ENCODE assay signal across 8 cellular contexts in the genomic region with DNA sequence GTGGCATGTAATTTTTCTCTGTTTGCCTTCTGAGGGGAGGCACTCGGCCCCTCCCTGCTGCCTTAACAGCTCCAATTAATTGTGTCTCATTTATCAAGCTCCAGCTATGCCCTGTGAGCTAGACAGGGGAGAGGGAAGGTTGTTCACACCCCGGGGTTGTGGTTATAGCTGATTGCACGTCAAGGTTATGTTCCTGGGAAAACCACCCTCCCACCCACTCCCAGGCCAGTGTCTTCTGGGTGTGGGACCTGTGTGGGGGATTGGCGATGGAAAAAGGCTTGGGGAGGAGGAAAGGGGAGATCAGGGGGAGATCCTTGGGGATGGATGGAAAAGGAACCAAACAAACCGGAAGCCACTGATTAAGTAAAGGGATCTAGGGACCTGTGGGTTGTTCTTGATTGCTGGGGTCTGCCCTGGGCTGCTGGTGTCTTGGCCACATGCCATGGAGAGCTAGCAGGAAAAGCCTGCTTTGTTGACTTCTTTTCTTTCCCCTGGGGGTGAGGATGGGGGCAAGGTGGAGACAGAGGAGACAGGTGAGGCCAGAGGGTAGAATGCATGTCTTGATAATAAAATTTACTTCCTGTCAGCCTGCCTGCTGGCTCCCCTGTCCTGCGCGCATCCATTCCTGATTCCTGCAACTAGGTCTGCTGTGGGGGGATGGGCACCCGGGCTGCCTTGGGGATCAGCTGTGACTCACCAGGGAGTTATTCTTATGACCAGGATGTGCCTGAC. TPM values are rescaled to one million over a fixed set of nuclear protein-coding genes. Genes with fewer than 3 reads are reported as not detected.
A peak's percentile ranks its signal among the peaks of the same experiment; 100 is the strongest.
DNase-seq lines count a peak whose midpoint lies in the region; ATAC-seq and TF ChIP-seq lines count a peak whose summit lies in the region.

No MANE protein-coding gene starts in this region.

- H3K36me3 ChIP-seq in CD8-positive, alpha-beta memory T cell (ENCODE audit: insufficient read depth, low read length), result peaks cover 15% of the 10 kb centered on the region
- H3K36me3 ChIP-seq in HUES48 (ENCODE audit: control insufficient read depth, insufficient read depth, low read length) (peaks cover 16% of the 10 kb centered on the region), brain microvascular endothelial cell (replicated peaks) (no peaks in the 10 kb centered on the region), smooth muscle cell (ENCODE audit: low read depth) (no peaks in the 10 kb centered on the region)

- no peaks in the 10 kb centered on the region for H3K79me2 ChIP-seq in smooth muscle cell (ENCODE audit: low read depth)

- H4K20me1 ChIP-seq in smooth muscle cell (ENCODE audit: low read depth), result no peaks in the 10 kb centered on the region

- peak overlapping the region; percentile 67 to 89 (median 81) for H3K4me3 Mint-ChIP-seq in CD8-positive, alpha-beta memory T cell

- POLR2A ChIA-PET in CD8-positive, alpha-beta memory T cell (lab: Charles Lee), result interaction anchor here (0.8 to 1.4 kb wide), 3 partner anchors 15 to 18 kb away, joined by 3 to 4 read pairs (median 4); no protein-coding TSS in a partner anchor
- POLR2A ChIA-PET in RWPE1 (lab: Yijun Ruan, JAX; ENCODE audit: low non-redundant PET), result interaction anchor here (0.8 kb wide), 1 partner anchor 15 kb away, joined by 3 read pairs; no protein-coding TSS in a partner anchor

- H3K27me3 ChIP-seq in CD8-positive, alpha-beta memory T cell (ENCODE audit: insufficient read depth, low read length, poor library complexity, severe bottlenecking), result no peaks in the 10 kb centered on the region
- H3K27me3 ChIP-seq in HUES48 (ENCODE audit: control insufficient read depth, insufficient read depth, low read length) (no peaks in the 10 kb centered on the region), brain microvascular endothelial cell (replicated peaks) (no peaks in the 10 kb centered on the region), smooth muscle cell (ENCODE audit: low read depth) (no peaks in the 10 kb centered on the region)

- no peaks in the 10 kb centered on the region for H3K9me3 ChIP-seq in CD8-positive, alpha-beta memory T cell (ENCODE audit: low read length)
- H3K9me3 ChIP-seq in HUES48 (ENCODE audit: control insufficient read depth, insufficient read depth, low read length), result no peaks in the 10 kb centered on the region
- H3K9me3 ChIP-seq in smooth muscle cell (replicated peaks; ENCODE audit: low read depth), result no peaks in the 10 kb centered on the region

- H3K27ac Mint-ChIP-seq in CD8-positive, alpha-beta memory T cell, result peak overlapping the region; percentile 79 to 98 (median 94)

- H3K4me2 ChIP-seq in smooth muscle cell, result peak overlapping the region; percentile 47

- peaks cover 3 to 24% (median 7%) of the 10 kb centered on the region in 3 donors for H3K36me3 Mint-ChIP-seq in CD8-positive, alpha-beta memory T cell

- no peak for TF ChIP-seq CTCF in RWPE1 (conservative IDR thresholded peaks at IDR 0.05; ENCODE audit: low read depth)
- no peak for TF ChIP-seq CTCF in brain microvascular endothelial cell (IDR thresholded peaks at IDR 0.05; ENCODE audit: low read depth, low read length, missing control alignments)
- no peak for TF ChIP-seq CTCF in smooth muscle cell (IDR thresholded peaks at IDR 0.05; ENCODE audit: borderline replicate concordance, insufficient read depth, poor library complexity, severe bottlenecking)

- H3K9me3 Mint-ChIP-seq in CD8-positive, alpha-beta memory T cell, result no peaks in the 10 kb centered on the region

- peaks cover 92 to 98% (median 96%) of the 10 kb centered on the region in 3 donors for H3K4me1 Mint-ChIP-seq in CD8-positive, alpha-beta memory T cell

- no peak overlapping the region for H2AFZ ChIP-seq in smooth muscle cell (ENCODE audit: low read depth)

- DNase-seq in CD8-positive, alpha-beta memory T cell, result peak in 3 of 5 donors; percentile 12 to 31 (median 26)
- DNase-seq in RWPE1 (ENCODE audit: low spot score), result peak; percentile 98
- DNase-seq in brain microvascular endothelial cell, result peak; percentile 92
- peak; percentile 85 for DNase-seq in iPS-NIHi7 (ENCODE audit: extremely low spot score)
- DNase-seq in smooth muscle cell (lab: John Stamatoyannopoulos, UW; ENCODE audit: unreplicated experiment), result peak; percentile 69
- no peak for DNase-seq in RPMI8226

- CTCF ChIA-PET in CD8-positive, alpha-beta memory T cell (lab: Charles Lee), result interaction anchor here (1.1 to 3.2 kb wide), 3 partner anchors 10 to 16 kb away, joined by 3 to 17 read pairs (median 3); no protein-coding TSS in a partner anchor
- CTCF ChIA-PET in RWPE1 (lab: Yijun Ruan, JAX), result interaction anchor here (0.8 to 1.1 kb wide), 2 partner anchors 14 to 23 kb away, joined by 3 to 4 read pairs; a partner anchor contains a TSS

- no peak overlapping the region for H3K9ac ChIP-seq in HUES48 (ENCODE audit: low read depth, low read length)
- H3K9ac ChIP-seq in smooth muscle cell (ENCODE audit: low read depth), result no peak overlapping the region

- peaks cover 97% of the 10 kb centered on the region for H3K4me1 ChIP-seq in CD8-positive, alpha-beta memory T cell (ENCODE audit: insufficient read depth, low read length)
- H3K4me1 ChIP-seq in HUES48 (ENCODE audit: control insufficient read depth, insufficient read depth, low read length), result peaks cover 57% of the 10 kb centered on the region
- peaks cover 19% of the 10 kb centered on the region for H3K4me1 ChIP-seq in smooth muscle cell (ENCODE audit: low read depth)

- no peaks in the 10 kb centered on the region for H3K27me3 Mint-ChIP-seq in CD8-positive, alpha-beta memory T cell

- ATAC-seq in GM18498 (IDR thresholded peaks at IDR 0.05; ENCODE audit: unreplicated experiment), result no peak

- H3K4me3 ChIP-seq in CD8-positive, alpha-beta memory T cell (ENCODE audit: low read length), result no peak overlapping the region
- H3K4me3 ChIP-seq in HUES48 (ENCODE audit: low read depth, low read length) (0 out of 2 replicates have a peak overlapping the region, but pooled peaks have one; percentile 10), brain microvascular endothelial cell (ENCODE audit: low read depth, low read length) (no peak overlapping the region), smooth muscle cell (no peak overlapping the region)

- H3K27ac ChIP-seq in CD8-positive, alpha-beta memory T cell (ENCODE audit: low read depth, low read length), result no peak overlapping the region
- H3K27ac ChIP-seq in HUES48 (ENCODE audit: low read depth, low read length), result peak overlapping the region; percentile 81
- H3K27ac ChIP-seq in RWPE1, result peak overlapping the region; percentile 97
- H3K27ac ChIP-seq in brain microvascular endothelial cell, result no peak overlapping the region
- peak overlapping the region; percentile 64 for H3K27ac ChIP-seq in smooth muscle cell (ENCODE audit: low read depth)

- in situ Hi-C loops in brain microvascular endothelial cell (cut with HindIII; ENCODE audit: low pct_ligation_motif_present, low sequenced_read_pairs), result no loop called here

- peaks cover 27% of the 10 kb centered on the region for H3F3A ChIP-seq in smooth muscle cell (ENCODE audit: low read depth)

- WGBS in smooth muscle cell (ENCODE audit: low lambda C conversion rate), result 10% methylated on average over 8 of the region's 8 CpGs

RNA-seq across cellular contexts. Expression of a gene that starts 14.1 kb away (rescaled TPM):
- total RNA-seq in CD8-positive, alpha-beta memory T cell, result 10 to 100 TPM; 44.5 to 46.9 TPM
- 220 TPM for polyA plus RNA-seq in CD8-positive, alpha-beta memory T cell
- total RNA-seq in smooth muscle cell, result 5.8 and 6.0 TPM in 2 replicates
- polyA plus RNA-seq in smooth muscle cell, result 1.2 and 2.0 TPM in 2 replicates

Comparison
In these comparisons a context has a peak if more than half of its experiments do, and no peak if none do; other contexts are left out.
1. H3K27ac ChIP-seq: peak in HUES48 (single experiment), RWPE1 (single experiment) and smooth muscle cell (single experiment); none in CD8-positive, alpha-beta memory T cell (single experiment) and brain microvascular endothelial cell (single experiment).